Comparison of ENCODE assay signal across 9 cellular contexts in the genomic region with DNA sequence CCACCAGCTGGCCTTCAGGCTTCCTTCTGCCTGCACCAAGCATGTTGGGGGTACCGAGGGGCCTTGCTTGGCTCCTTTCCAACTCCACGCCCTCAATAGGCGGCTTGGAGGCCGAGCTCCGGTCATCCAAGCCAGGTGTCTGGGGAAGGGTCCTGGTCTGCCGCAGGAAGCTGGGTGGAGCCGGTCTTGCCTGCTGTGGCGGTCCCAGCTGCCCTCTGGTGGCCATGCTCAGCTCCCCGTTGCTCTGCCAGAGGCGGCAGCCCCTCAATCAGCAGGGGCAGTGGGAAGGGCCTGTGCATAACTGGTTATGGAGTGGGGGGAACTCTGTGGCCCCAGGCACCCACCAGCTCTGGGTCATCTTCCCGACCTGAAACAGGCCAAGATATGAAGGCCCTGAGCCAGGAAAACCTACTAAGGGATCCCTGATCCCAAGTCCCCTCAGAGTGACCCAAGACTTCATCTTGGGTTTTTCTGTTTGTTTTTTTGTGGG. TPM values are rescaled to one million over a fixed set of nuclear protein-coding genes. Genes with fewer than 3 reads are reported as not detected.
DNase-seq lines count a peak whose midpoint lies in the region; ATAC-seq and TF ChIP-seq lines count a peak whose summit lies in the region.
"Had no signal": no experiment of that assay in that cellular context is flagged by ENCODE, and none has a peak within 500 bp of the region (broad histone marks: within the 10 kb centered on the region; RNA-seq: fewer than 3 reads in every experiment).

No MANE protein-coding gene starts in this region.

- no peak overlapping the region for H3K4me2 ChIP-seq in mammary epithelial cell (ENCODE audit: insufficient read depth, low read depth, low read length)

- DNase-seq in NCI-H1417 (lab: John Stamatoyannopoulos, UW) (peak in 2 of 3 experiments; percentile 24 to 65), NCI-H1417 treated with DMSO at 0.1 percent for 48 hours (lab: John Stamatoyannopoulos, UW) (no peak), NCI-H748 treated with DMSO at 0.1 percent for 48 hours (lab: John Stamatoyannopoulos, UW) (peak; percentile 42), mammary epithelial cell (no peak), left colon (peak; percentile 44 to 60), testis (peak; percentile 63), T-helper 9 cell (no peak)

- in situ Hi-C loops in mammary epithelial cell (cut with MboI; ENCODE audit: low sequenced_read_pairs in 2 of 2), result loop anchor here in 1 of 2 donors (5.0 kb wide), 1 partner anchor 41 kb away; no protein-coding TSS in a partner anchor

- ATAC-seq in left colon, result no peak
- no peak for ATAC-seq in HG02938 (IDR thresholded peaks at IDR 0.05; ENCODE audit: unreplicated experiment)

- H3K27me3 ChIP-seq in mammary epithelial cell (ENCODE audit: insufficient read depth, low read length) (no peaks in the 10 kb centered on the region), testis (no peaks in the 10 kb centered on the region)

- no peak for TF ChIP-seq POLR2A in testis (IDR thresholded peaks at IDR 0.05)

- H3K27ac ChIP-seq in mammary epithelial cell (ENCODE audit: insufficient read depth, low read depth, low read length) (no peak overlapping the region), testis (no peak overlapping the region)
- H3K27ac ChIP-seq: C4-2B had no signal

- intact Hi-C loops in mammary epithelial cell (cut with micrococcal nuclease) (loop anchor here (1.0 to 2.0 kb wide), 2 partner anchors 27 to 43 kb away; no protein-coding TSS in a partner anchor), left colon (cut with DNase I, micrococcal nuclease) (loop anchor here in 1 of 2 donors (10.0 kb wide), 1 partner anchor 49 kb away; no protein-coding TSS in a partner anchor), testis (cut with DNase I; ENCODE audit: low total_unique reads) (loop anchor here (5.0 kb wide), 1 partner anchor 41 kb away; no protein-coding TSS in a partner anchor)

- dilution Hi-C loops in mammary epithelial cell (cut with HindIII; ENCODE audit: low sequenced_read_pairs), result no loop called here

- no peaks in the 10 kb centered on the region for H3K9me3 ChIP-seq in mammary epithelial cell (replicated peaks; ENCODE audit: insufficient read depth, low read length)
- H3K9me3 ChIP-seq in testis, result no peaks in the 10 kb centered on the region

- WGBS in mammary epithelial cell (ENCODE audit: low coverage, missing lambda C conversion rate), result 17% methylated on average over 10 of the region's 11 CpGs
- 29 to 31% methylated on average over 1 to 11 of the region's 11 CpGs for WGBS in testis, 2 donors

- no peaks in the 10 kb centered on the region for H4K20me1 ChIP-seq in mammary epithelial cell (ENCODE audit: insufficient read depth, low read length)

- no peak overlapping the region for H3K9ac ChIP-seq in mammary epithelial cell (ENCODE audit: insufficient read depth, low read length)

- peaks cover 33% of the 10 kb centered on the region for H3K4me1 ChIP-seq in mammary epithelial cell (ENCODE audit: insufficient read depth, low read length)
- H3K4me1 ChIP-seq in testis, result peaks cover 9% of the 10 kb centered on the region

- no peaks in the 10 kb centered on the region for H3K79me2 ChIP-seq in mammary epithelial cell (ENCODE audit: insufficient read depth, low read length)

- CTCF ChIA-PET in mammary epithelial cell (lab: Charles Lee; ENCODE audit: low non-redundant PET), result interaction anchor here (0.7 kb wide), 1 partner anchor 25 kb away, joined by 6 read pairs; no protein-coding TSS in a partner anchor

- H3K4me3 ChIP-seq in mammary epithelial cell (replicated peaks in 1 of 3; ENCODE audit: insufficient read depth in 1 of 3, low read depth in 2 of 3, low read length in 3 of 3) (no peak overlapping the region), testis (no peak overlapping the region)

- BruUV-seq in mammary epithelial cell (replicated peaks; lab: Mats Ljungman, UMichigan), result no TSS peak

- H3K36me3 ChIP-seq in mammary epithelial cell (ENCODE audit: insufficient read depth, low read length), result no peaks in the 10 kb centered on the region
- no peaks in the 10 kb centered on the region for H3K36me3 ChIP-seq in testis (ENCODE audit: low read depth, missing control alignments)

- TF ChIP-seq CTCF in mammary epithelial cell (conservative IDR thresholded peaks at IDR 0.05 in 1 of 2, IDR thresholded peaks at IDR 0.05 in 1 of 2; ENCODE audit: extremely low read depth in 1 of 2, insufficient read depth in 1 of 2, low read depth in 1 of 2, low read length in 2 of 2) (peak; percentile 57 to 82), testis (IDR thresholded peaks at IDR 0.05) (peak; percentile 61 to 67 (median 63))

- H2AFZ ChIP-seq in mammary epithelial cell (ENCODE audit: low read depth, low read length), result peak overlapping the region; percentile 3

RNA-seq across cellular contexts. Expression of a gene that starts 3.2 kb away (rescaled TPM):
- total RNA-seq in mammary epithelial cell, result 10 to 100 TPM; 16.4 to 34.3 TPM
- polyA plus RNA-seq in mammary epithelial cell, result 6.0 TPM
- polyA minus RNA-seq in mammary epithelial cell, result 2.3 TPM
- 10 to 100 TPM; 12.2 to 13.0 TPM for total RNA-seq in left colon
- 10 to 100 TPM; 43.2 to 57.7 TPM for total RNA-seq in testis
- polyA plus RNA-seq in testis (ENCODE audit: insufficient read depth, low read depth, low replicate concordance), result 21.1 TPM

RNA-seq across cellular contexts. Expression of a gene that starts 7.5 kb away (rescaled TPM):
- total RNA-seq in mammary epithelial cell (10 to 100 TPM; 22.5 to 45.7 TPM), left colon (10 to 100 TPM; 28.7 to 29.9 TPM), testis (10 to 100 TPM; 13.5 to 21.5 TPM)
- polyA plus RNA-seq in mammary epithelial cell (39.1 TPM), testis (ENCODE audit: insufficient read depth, low read depth, low replicate concordance) (19.0 TPM)
- polyA minus RNA-seq in mammary epithelial cell, result 47.0 TPM

Comparison
In these comparisons a context has a peak if more than half of its experiments do, and no peak if none do; other contexts are left out.
1. DNase-seq: peak in NCI-H1417 (2 of 3), NCI-H748 treated with DMSO at 0.1 percent for 48 hours (single experiment), left colon (2 of 2) and testis (single experiment); none in NCI-H1417 treated with DMSO at 0.1 percent for 48 hours (single experiment), mammary epithelial cell (single experiment) and T-helper 9 cell (single experiment).